Comparison of ENCODE assay signal across 10 cellular contexts in the genomic region with DNA sequence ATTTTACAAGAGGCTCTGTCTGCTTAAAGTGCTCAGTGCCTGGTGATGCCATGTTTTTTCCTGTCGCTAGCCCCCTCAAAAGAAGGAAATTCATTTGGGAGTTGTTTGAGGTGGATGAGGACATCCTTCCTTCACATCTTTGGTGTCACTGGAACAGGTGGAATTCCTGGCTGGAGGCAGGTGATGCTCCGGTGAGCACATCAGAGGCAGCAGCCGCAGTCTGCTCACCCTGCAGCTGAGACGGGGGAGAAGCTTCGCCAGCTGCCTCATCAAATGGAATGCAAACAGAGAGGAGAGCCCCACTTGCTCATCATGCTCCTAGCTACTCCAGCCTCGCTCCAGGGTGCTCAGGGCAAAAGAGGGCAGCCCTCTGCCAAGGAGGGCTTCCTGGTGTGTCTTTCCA.
DNase-seq lines count a peak whose midpoint lies in the region; ATAC-seq, FAIRE-seq and TF ChIP-seq lines count a peak whose summit lies in the region.
"Had no signal": no experiment of that assay in that cellular context is flagged by ENCODE, and none has a peak within 500 bp of the region (broad histone marks: within the 10 kb centered on the region; RNA-seq: fewer than 3 reads in every experiment).

No MANE protein-coding gene starts in this region.

- TF ChIP-seq CTCF in Caco-2 (IDR thresholded peaks at IDR 0.05; ENCODE audit: insufficient read depth in 1 of 2, low read depth in 1 of 2, low read length in 1 of 2, severe bottlenecking in 1 of 2, unreplicated experiment in 1 of 2) (peak in 1 of 2 experiments; percentile 5), H1 (IDR thresholded peaks at IDR 0.05; ENCODE audit: control extremely low read depth in 1 of 3, insufficient read depth in 1 of 3, low read depth in 1 of 3, low read length in 3 of 3) (no peak), neutrophil (IDR thresholded peaks at IDR 0.05) (peak; percentile 11)

- H3K4me1 ChIP-seq in Caco-2 (peaks cover 38% of the 10 kb centered on the region), H1 (replicated peaks in 1 of 4; ENCODE audit: control insufficient read depth in 3 of 4, insufficient read depth in 4 of 4, low read length in 3 of 4) (peaks cover 0 to 5% (median 4%) of the 10 kb centered on the region in 4 experiments; a peak in 5 of 7 replicates), neutrophil (ENCODE audit: control insufficient read depth in 1 of 2, insufficient read depth in 1 of 2, low read depth in 1 of 2, low read length in 1 of 2) (peaks cover 8 to 11% of the 10 kb centered on the region in 2 experiments)

- H2AFZ ChIP-seq in H1 (ENCODE audit: low read length): no peak overlapping the region; the same call in 1 of the 2 replicates

- no peaks in the 10 kb centered on the region for H3K9me3 Mint-ChIP-seq in Caco-2 (ENCODE audit: unreplicated experiment)
- H3K9me3 Mint-ChIP-seq: stimulated activated naive CD8-positive, alpha-beta T cell treated with anti-CD3 and anti-CD28 coated beads, Interleukin-15, amount 100 ng/mL, for 72 hours had no signal

- DNase-seq in Caco-2: peak in 1 of 2 experiments; percentile 46
- peak; percentile 36 for DNase-seq in NCI-H2196 (lab: John Stamatoyannopoulos, UW; ENCODE audit: unreplicated experiment)
- DNase-seq in H1 (ENCODE audit: low read depth in 1 of 2, low spot score in 2 of 2): no peak
- no peak for DNase-seq in NCI-H1105 (lab: John Stamatoyannopoulos, UW)
- no peak for DNase-seq in epidermal melanocyte (ENCODE audit: insufficient read length, low spot score)
- DNase-seq in activated effector memory CD4-positive, alpha-beta T cell treated with anti-CD3 and anti-CD28 coated beads, Interleukin-2, amount 50 U/mL, for 16 hours: no peak

- H3K4me3 Mint-ChIP-seq in Caco-2 (ENCODE audit: unreplicated experiment): peak overlapping the region; percentile 41
- H3K4me3 Mint-ChIP-seq: stimulated activated naive CD8-positive, alpha-beta T cell treated with anti-CD3 and anti-CD28 coated beads, Interleukin-15, amount 100 ng/mL, for 72 hours had no signal

- intact Hi-C loops in Caco-2 (cut with micrococcal nuclease; ENCODE audit: unreplicated experiment): loop anchor here (1.0 to 2.0 kb wide), 6 partner anchors 16 to 329 kb away; partner anchors contain the start of genes SLC7A1 and UBL3

- no peaks in the 10 kb centered on the region for H3K79me2 ChIP-seq in H1 (ENCODE audit: control insufficient read depth in 1 of 2, insufficient read depth in 2 of 2, low read length in 2 of 2)

- H3K18ac ChIP-seq in H1 (ENCODE audit: extremely low read depth, low read length): no peak overlapping the region

- no TSS peak for BruUV-seq in Caco-2 (replicated peaks; lab: Mats Ljungman, UMichigan)

- H3K56ac ChIP-seq in H1 (replicated peaks; ENCODE audit: insufficient read length, low read depth, low read length): no peak overlapping the region

- TF ChIP-seq POLR2A in H1 (IDR thresholded peaks at IDR 0.05; ENCODE audit: control extremely low read depth in 1 of 2, low read depth in 2 of 2, low read length in 2 of 2): no peak

- H2BK20ac ChIP-seq in H1 (ENCODE audit: low read length): 0 out of 2 replicates have a peak overlapping the region, but pooled peaks have one; percentile 37

- no peak overlapping the region for H3K4me2 ChIP-seq in H1 (ENCODE audit: insufficient read depth in 1 of 2, low read depth in 2 of 2, low read length in 2 of 2)

- peak overlapping the region; percentile 27; the same call in 1 of the 2 replicates for H2BK5ac ChIP-seq in H1 (ENCODE audit: low read depth, low read length)

- no peaks in the 10 kb centered on the region for H3K79me1 ChIP-seq in H1 (ENCODE audit: low read depth, low read length)

- POLR2A ChIA-PET in Caco-2 (lab: Charles Lee): interaction anchor here (0.9 to 1.8 kb wide), 6 partner anchors 75 to 188 kb away, joined by 3 to 44 read pairs (median 5); partner anchors contain the start of gene UBL3
- POLR2A ChIA-PET in H1 (lab: Charles Lee; ENCODE audit: partially characterized antibody): interaction anchor here (0.9 to 1.7 kb wide), 4 partner anchors 12 to 75 kb away, joined by 3 to 5 read pairs (median 3); partner anchors contain the start of gene UBL3

- H3K9ac ChIP-seq in H1 (replicated peaks in 1 of 4; ENCODE audit: extremely low read depth in 1 of 4, low read depth in 3 of 4, low read length in 3 of 4): no peak overlapping the region

- 88% methylated on average over 6 of the region's 6 CpGs; no CpG with 5 or more reads in 1 of the 2 experiments for WGBS in H1 (ENCODE audit: extremely low coverage in 1 of 2, insufficient coverage in 1 of 2, insufficient read length in 1 of 2, insufficient replicate concordance in 2 of 2, low coverage in 1 of 2, low lambda C conversion rate in 2 of 2, missing lambda C conversion rate in 1 of 2), 2 experiments

- no peak for ATAC-seq in GM18873 (IDR thresholded peaks at IDR 0.05; ENCODE audit: low FRiP score, unreplicated experiment)

- peak overlapping the region; percentile 23 for H3K4ac ChIP-seq in H1 (replicated peaks; ENCODE audit: insufficient read length, low read depth, low read length)

- H3K23me2 ChIP-seq in H1 (ENCODE audit: low read depth, low read length): peaks cover 4% of the 10 kb centered on the region; the same call in 1 of the 2 replicates

- TF ChIP-seq RAD21 in H1 (IDR thresholded peaks at IDR 0.05 in 1 of 2, conservative IDR thresholded peaks at IDR 0.05 in 1 of 2; ENCODE audit: low read depth in 2 of 2, low read length in 2 of 2): no peak

- H3K27me3 Mint-ChIP-seq in Caco-2 (ENCODE audit: insufficient read depth, unreplicated experiment): no peaks in the 10 kb centered on the region
- H3K27me3 Mint-ChIP-seq: stimulated activated naive CD8-positive, alpha-beta T cell treated with anti-CD3 and anti-CD28 coated beads, Interleukin-15, amount 100 ng/mL, for 72 hours had no signal

- no peaks in the 10 kb centered on the region for H3K36me3 Mint-ChIP-seq in Caco-2 (ENCODE audit: insufficient read depth, unreplicated experiment)

- H3K27me3 ChIP-seq in Caco-2 (replicated peaks; ENCODE audit: control insufficient read depth, insufficient read depth, low read length): no peaks in the 10 kb centered on the region
- peaks cover 0 to 7% (median 3%) of the 10 kb centered on the region in 4 experiments; a peak in 3 of 7 replicates for H3K27me3 ChIP-seq in H1 (replicated peaks in 1 of 4; ENCODE audit: control insufficient read depth in 3 of 4, extremely low read depth in 1 of 4, insufficient read depth in 3 of 4, low read length in 3 of 4)
- H3K27me3 ChIP-seq in neutrophil: no peaks in the 10 kb centered on the region

- TF ChIP-seq EP300 in H1 (IDR thresholded peaks at IDR 0.05; ENCODE audit: borderline replicate concordance in 1 of 2, low read depth in 2 of 2, low read length in 2 of 2): no peak

- no peak overlapping the region for H4K5ac ChIP-seq in H1 (ENCODE audit: insufficient read length, low read depth, low read length)

- H4K20me1 ChIP-seq in H1 (replicated peaks in 1 of 2; ENCODE audit: control insufficient read depth in 1 of 2, insufficient read depth in 2 of 2, low read length in 2 of 2): peaks cover 0 to 2% of the 10 kb centered on the region in 2 experiments

- peak overlapping the region; percentile 92 for H3K27ac Mint-ChIP-seq in Caco-2 (ENCODE audit: unreplicated experiment)

- H4K91ac ChIP-seq in H1 (replicated peaks; ENCODE audit: insufficient read length, low read length): peak overlapping the region; percentile 70

- FAIRE-seq in H1 (lab: Jason Lieb, UNC): no peak

- peaks cover 43% of the 10 kb centered on the region for H3K4me1 Mint-ChIP-seq in Caco-2 (ENCODE audit: low read depth, unreplicated experiment)

- no peaks in the 10 kb centered on the region for H3K9me3 ChIP-seq in Caco-2
- no peaks in the 10 kb centered on the region for H3K9me3 ChIP-seq in H1 (ENCODE audit: insufficient read depth in 2 of 2, low read depth in 1 of 2, low read length in 1 of 2)
- H3K9me3 ChIP-seq in neutrophil: no peaks in the 10 kb centered on the region

- H3K14ac ChIP-seq in H1 (ENCODE audit: insufficient read length): no peak overlapping the region

- peak overlapping the region; percentile 59 for H2BK120ac ChIP-seq in H1 (replicated peaks; ENCODE audit: low read depth, low read length)

- H3K4me3 ChIP-seq in Caco-2 (ENCODE audit: low read depth, low read length) (no peak overlapping the region), H1 (ENCODE audit: extremely low read depth in 1 of 4, insufficient read depth in 2 of 4, low read depth in 3 of 4, low read length in 4 of 4) (no peak overlapping the region), neutrophil (ENCODE audit: low read depth in 1 of 2, low read length in 1 of 2) (no peak overlapping the region)
- H3K4me3 ChIP-seq: K562 had no signal

- peak overlapping the region; percentile 52 for H2BK12ac ChIP-seq in H1 (ENCODE audit: low read depth, low read length)

- H3K23ac ChIP-seq in H1 (ENCODE audit: insufficient read length): no peak overlapping the region

- H3K27ac ChIP-seq in H1 (ENCODE audit: low read depth, low read length) (no peak overlapping the region), neutrophil (no peak overlapping the region)

- H3K36me3 ChIP-seq in Caco-2 (ENCODE audit: control insufficient read depth, insufficient read depth, low read length): no peaks in the 10 kb centered on the region
- no peaks in the 10 kb centered on the region for H3K36me3 ChIP-seq in H1 (ENCODE audit: control insufficient read depth in 2 of 4, insufficient read depth in 4 of 4, low read length in 3 of 4)
- no peaks in the 10 kb centered on the region for H3K36me3 ChIP-seq in neutrophil

- H2AK5ac ChIP-seq in H1 (ENCODE audit: low read depth, low read length): no peak overlapping the region

- H2BK15ac ChIP-seq in H1 (ENCODE audit: low read length): peak overlapping the region; percentile 55; the same call in 1 of the 2 replicates

- CTCF ChIA-PET in Caco-2 (lab: Charles Lee) (interaction anchor here (0.6 to 2.6 kb wide), 20 partner anchors 11 to 416 kb away, joined by 3 to 51 read pairs (median 5); partner anchors contain the start of gene UBL3), H1 (lab: Charles Lee; ENCODE audit: partially characterized antibody) (interaction anchor here (0.6 to 7.1 kb wide), 31 partner anchors 10 to 416 kb away, joined by 3 to 97 read pairs (median 5); no protein-coding TSS in a partner anchor)

- H4K8ac ChIP-seq in H1 (ENCODE audit: extremely low read depth, insufficient read depth, low read length): peak overlapping the region; percentile 36

TF ChIP-seq in H1, 55 proteins besides CTCF, POLR2A, EP300 and RAD21 (continues in another document):
- TF ChIP-seq, protein P1, sequence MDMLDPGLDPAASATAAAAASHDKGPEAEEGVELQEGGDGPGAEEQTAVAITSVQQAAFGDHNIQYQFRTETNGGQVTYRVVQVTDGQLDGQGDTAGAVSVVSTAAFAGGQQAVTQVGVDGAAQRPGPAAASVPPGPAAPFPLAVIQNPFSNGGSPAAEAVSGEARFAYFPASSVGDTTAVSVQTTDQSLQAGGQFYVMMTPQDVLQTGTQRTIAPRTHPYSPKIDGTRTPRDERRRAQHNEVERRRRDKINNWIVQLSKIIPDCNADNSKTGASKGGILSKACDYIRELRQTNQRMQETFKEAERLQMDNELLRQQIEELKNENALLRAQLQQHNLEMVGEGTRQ (IDR thresholded peaks at IDR 0.05; ENCODE audit: low read length): 0 out of 2 replicates have a peak, but pooled peaks have one; percentile 0
- TF ChIP-seq JUN (IDR thresholded peaks at IDR 0.05; ENCODE audit: low read depth, low read length): 0 out of 2 replicates have a peak, but pooled peaks have one; percentile 2
- TF ChIP-seq RXRA (IDR thresholded peaks at IDR 0.05; ENCODE audit: insufficient read depth, low read depth, low read length): no peak
